In the genomic region with DNA sequence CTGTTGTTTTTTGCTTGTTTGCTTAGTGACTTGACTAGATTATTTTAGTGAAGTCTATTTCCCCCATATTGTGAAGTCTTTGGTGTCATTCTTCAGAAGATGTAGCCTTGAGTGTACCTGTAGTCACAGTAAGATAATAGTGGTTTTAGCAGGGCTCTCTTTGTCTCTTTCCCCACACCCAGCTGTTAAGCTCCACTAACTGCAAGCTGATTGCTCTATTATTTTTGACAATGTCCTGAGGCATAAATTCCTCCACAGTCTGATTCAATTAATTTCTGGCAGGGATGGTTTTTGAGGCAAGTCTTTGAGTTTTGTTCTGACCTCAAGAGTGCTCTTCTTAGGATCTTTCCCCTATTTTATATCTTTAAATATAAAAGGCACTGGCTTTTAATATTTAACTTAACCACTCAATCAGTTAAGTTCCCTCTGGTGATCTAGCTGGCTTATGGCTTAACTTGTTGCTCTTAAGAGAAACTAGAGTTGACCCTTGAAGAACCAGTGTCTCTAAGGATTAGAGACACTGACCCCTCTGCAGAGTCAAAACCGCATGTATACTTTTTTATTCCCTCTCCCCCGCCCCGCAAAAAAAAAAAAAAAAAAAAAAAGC, we compare ENCODE assay signal across 16 cellular contexts. TPM values are rescaled to one million over a fixed set of nuclear protein-coding genes. Genes with fewer than 3 reads are reported as not detected.
DNase-seq lines count a peak whose midpoint lies in the region; ATAC-seq and TF ChIP-seq lines count a peak whose summit lies in the region.
"Had no signal": no experiment of that assay in that cellular context is flagged by ENCODE, and none has a peak within 500 bp of the region (broad histone marks: within the 10 kb centered on the region; RNA-seq: fewer than 3 reads in every experiment).

No MANE protein-coding gene starts in this region.

- H3K27me3 ChIP-seq in GM23248 (replicated peaks; ENCODE audit: insufficient read depth), result no peaks in the 10 kb centered on the region

- no peaks in the 10 kb centered on the region for H3K79me2 ChIP-seq in GM23248 (ENCODE audit: insufficient read depth)

- ATAC-seq in memory B cell (ENCODE audit: low read depth), result no peak
- ATAC-seq in GM18505 (IDR thresholded peaks at IDR 0.05; ENCODE audit: unreplicated experiment), result no peak
- no peak for ATAC-seq in HG02885 (IDR thresholded peaks at IDR 0.05; ENCODE audit: poor library complexity, unreplicated experiment)
- ATAC-seq: K562 had no signal

- no peaks in the 10 kb centered on the region for H4K20me1 ChIP-seq in GM23248 (ENCODE audit: insufficient read depth)

- H3K4me3 Mint-ChIP-seq in memory B cell, result peak overlapping the region; percentile 46
- no peak overlapping the region for H3K4me3 Mint-ChIP-seq in type B pancreatic cell
- H3K4me3 Mint-ChIP-seq: CD4-positive, alpha-beta T cell; HFFc6 had no signal

- H3F3A ChIP-seq in GM23248 (ENCODE audit: insufficient read depth), result no peaks in the 10 kb centered on the region

- no peak overlapping the region for H3K4me2 ChIP-seq in GM23248 (ENCODE audit: unreplicated experiment)

- H3K9ac ChIP-seq in GM23248, result no peak overlapping the region

- no peaks in the 10 kb centered on the region for H3K36me3 ChIP-seq in GM23248 (ENCODE audit: low read depth)

- H3K27ac Mint-ChIP-seq in memory B cell (no peak overlapping the region), type B pancreatic cell (peak overlapping the region; percentile 40)
- H3K27ac Mint-ChIP-seq: CD4-positive, alpha-beta T cell; HFFc6 had no signal

- in situ Hi-C loops in GM23248 (cut with MboI), result no loop called here

- TF ChIP-seq POLR2A in GM18505 (IDR thresholded peaks at IDR 0.05; ENCODE audit: borderline replicate concordance, extremely low read depth, insufficient read depth, insufficient read length), result no peak

- peak; percentile 18 for DNase-seq in EH (ENCODE audit: low read depth)
- peak; percentile 28 for DNase-seq in RPMI7951 (ENCODE audit: low read depth)
- no peak for DNase-seq in memory B cell (ENCODE audit: low spot score in 2 of 2)
- DNase-seq in type B pancreatic cell (ENCODE audit: extremely low spot score, unreplicated experiment), result no peak
- DNase-seq in GM23248, result no peak
- DNase-seq: ACHN; C1 segment of cervical spinal cord; CD4-positive, alpha-beta T cell; DMS79; EL; HCEC 1CT; HFFc6 had no signal

- no peaks in the 10 kb centered on the region for H3K4me1 ChIP-seq in GM23248 (ENCODE audit: insufficient read depth)

- H3K9me3 Mint-ChIP-seq in memory B cell (peaks cover 6% of the 10 kb centered on the region), type B pancreatic cell (peaks cover 10% of the 10 kb centered on the region)

- H3K27ac ChIP-seq in GM23248, result no peak overlapping the region

- no peaks in the 10 kb centered on the region for H3K9me2 ChIP-seq in GM23248 (ENCODE audit: insufficient read depth)

- H3K4me1 Mint-ChIP-seq in memory B cell (no peaks in the 10 kb centered on the region), type B pancreatic cell (ENCODE audit: unreplicated experiment) (no peaks in the 10 kb centered on the region)

- no peak overlapping the region for H2AFZ ChIP-seq in GM23248

- TF ChIP-seq CTCF in type B pancreatic cell (conservative IDR thresholded peaks at IDR 0.05), result no peak

- 29 to 63% methylated on average over 1 to 3 of the region's 3 CpGs for WGBS in GM23248 (ENCODE audit: low coverage in 1 of 2, low lambda C conversion rate in 2 of 2, missing lambda C conversion rate in 2 of 2), 2 experiments

- H3K27me3 Mint-ChIP-seq in memory B cell, result no peaks in the 10 kb centered on the region
- peaks cover 3% of the 10 kb centered on the region for H3K27me3 Mint-ChIP-seq in type B pancreatic cell
- H3K27me3 Mint-ChIP-seq: CD4-positive, alpha-beta T cell had no signal

- H3K4me3 ChIP-seq in GM23248, result no peak overlapping the region
- H3K4me3 ChIP-seq: K562 had no signal

- H3K36me3 Mint-ChIP-seq in memory B cell, result peaks cover 3% of the 10 kb centered on the region
- H3K36me3 Mint-ChIP-seq in type B pancreatic cell, result peaks cover 4% of the 10 kb centered on the region

- H3K9me3 ChIP-seq in GM23248 (ENCODE audit: low read depth), result peaks cover 5% of the 10 kb centered on the region

RNA-seq across cellular contexts. Expression of gene TNFSF12, which starts 18.5 kb away (rescaled TPM):
- 8.8 and 9.2 TPM in 2 replicates for total RNA-seq in RPMI7951 (2014; rRNA removed; shearing (Covaris generic))
- 4.3 and 11.3 TPM in 2 replicates for total RNA-seq in type B pancreatic cell (ENCODE audit: low replicate concordance)
- 21.9 and 34.3 TPM in 2 replicates for total RNA-seq in GM23248 (2014; rRNA removed; shearing (Covaris generic))
- polyA plus RNA-seq in GM23248 (2016; fragmentation: Nextera tagmentation; extraction: Ambion mirVana), result 14.0 and 18.7 TPM in 2 replicates

RNA-seq across cellular contexts. Expression of gene TNFSF13, which starts 28.2 kb away (rescaled TPM):
- 0.10 and 0.60 TPM in 2 replicates for total RNA-seq in RPMI7951 (2014; rRNA removed; shearing (Covaris generic))
- total RNA-seq in type B pancreatic cell (ENCODE audit: low replicate concordance), result 2.4 and 3.5 TPM in 2 replicates
- 1.5 TPM in 1 of 2 replicates, not detected in the other for total RNA-seq in GM23248 (2014; rRNA removed; shearing (Covaris generic))
- 1.4 and 2.0 TPM in 2 replicates for polyA plus RNA-seq in GM23248 (2016; fragmentation: Nextera tagmentation; extraction: Ambion mirVana)

RNA-seq across cellular contexts. Expression of gene SENP3, which starts 31.3 kb away (rescaled TPM):
- total RNA-seq in RPMI7951 (2014; rRNA removed; shearing (Covaris generic)), result 53.5 and 59.0 TPM in 2 replicates
- total RNA-seq in type B pancreatic cell (ENCODE audit: low replicate concordance), result 50.2 and 52.7 TPM in 2 replicates
- total RNA-seq in GM23248 (2014; rRNA removed; shearing (Covaris generic)), result 82.5 and 111 TPM in 2 replicates
- 1.3 and 1.9 TPM in 2 replicates for polyA plus RNA-seq in GM23248 (2016; fragmentation: Nextera tagmentation; extraction: Ambion mirVana)

RNA-seq across cellular contexts. Expression of gene POLR2A, which starts 46.2 kb away (rescaled TPM):
- 15.4 and 22.3 TPM in 2 replicates for total RNA-seq in RPMI7951 (2014; rRNA removed; shearing (Covaris generic))
- 175 and 244 TPM in 2 replicates for total RNA-seq in type B pancreatic cell (ENCODE audit: low replicate concordance)
- total RNA-seq in GM23248 (2014; rRNA removed; shearing (Covaris generic)), result 45.9 and 46.2 TPM in 2 replicates
- polyA plus RNA-seq in GM23248 (2016; fragmentation: Nextera tagmentation; extraction: Ambion mirVana), result 74.1 and 75.7 TPM in 2 replicates

RNA-seq across cellular contexts. Expression of gene CD68, which starts 49.0 kb away (rescaled TPM):
- 35.3 and 44.1 TPM in 2 replicates for total RNA-seq in RPMI7951 (2014; rRNA removed; shearing (Covaris generic))
- total RNA-seq in type B pancreatic cell (ENCODE audit: low replicate concordance), result 5.0 and 5.8 TPM in 2 replicates
- 51.1 and 55.0 TPM in 2 replicates for total RNA-seq in GM23248 (2014; rRNA removed; shearing (Covaris generic))
- 84.5 and 88.1 TPM in 2 replicates for polyA plus RNA-seq in GM23248 (2016; fragmentation: Nextera tagmentation; extraction: Ambion mirVana)
- total RNA-seq: H1 had no signal

Comparison
In these comparisons a context has a peak if more than half of its experiments do, and no peak if none do; other contexts are left out.
1. DNase-seq: peak in EH (single experiment) and RPMI7951 (single experiment); none in memory B cell (0 of 2), type B pancreatic cell (single experiment) and GM23248 (single experiment).